Comparison of ENCODE assay signal across 13 cellular contexts in the genomic region with DNA sequence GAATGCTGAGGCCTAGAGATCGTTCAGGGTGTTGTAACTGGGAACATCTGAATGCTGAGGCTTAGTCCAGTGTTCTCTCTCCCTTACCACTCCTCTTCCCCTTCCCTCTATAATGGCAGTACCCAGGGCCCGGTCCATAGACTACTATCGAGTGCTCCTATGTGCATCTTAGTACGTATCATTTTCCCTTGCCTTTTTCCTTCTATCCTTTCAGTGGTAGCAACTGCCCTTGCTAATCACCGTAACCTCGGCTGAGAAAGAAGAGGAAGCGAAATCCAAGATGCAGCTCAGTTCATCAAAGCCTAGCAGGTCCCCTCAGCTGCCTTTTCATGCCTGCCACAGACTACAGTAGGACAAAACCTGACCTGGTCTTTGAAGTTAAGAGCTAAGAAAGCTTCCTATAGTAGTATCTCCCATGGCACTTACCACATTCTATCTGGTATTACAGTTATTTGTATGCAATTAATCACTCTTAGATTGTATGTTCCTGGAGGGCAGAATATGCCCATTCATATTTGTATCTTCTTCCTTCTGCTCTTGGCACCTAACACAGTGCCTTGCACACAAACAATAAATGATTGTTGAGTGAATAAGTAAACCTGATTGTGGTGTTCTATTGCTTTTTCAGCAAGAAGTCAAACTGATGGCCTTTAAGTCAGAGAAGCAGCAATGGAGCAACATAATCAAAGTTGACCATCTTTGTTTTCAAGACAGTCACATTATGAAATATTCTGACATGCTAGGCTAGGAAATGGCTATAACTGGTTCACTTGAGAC. TPM values are rescaled to one million over a fixed set of nuclear protein-coding genes. Genes with fewer than 3 reads are reported as not detected.
DNase-seq lines count a peak whose midpoint lies in the region; ATAC-seq, FAIRE-seq and TF ChIP-seq lines count a peak whose summit lies in the region.
"Had no signal": no experiment of that assay in that cellular context is flagged by ENCODE, and none has a peak within 500 bp of the region (broad histone marks: within the 10 kb centered on the region; RNA-seq: fewer than 3 reads in every experiment).

No MANE protein-coding gene starts in this region.

- peaks cover 12% of the 10 kb centered on the region for H3K4me1 ChIP-seq in OCI-LY3 (ENCODE audit: low read length)
- H3K4me1 ChIP-seq in naive thymus-derived CD4-positive, alpha-beta T cell (ENCODE audit: control insufficient read depth in 2 of 2, insufficient read depth in 2 of 2, low read length in 2 of 2): peaks cover 82 to 84% of the 10 kb centered on the region in 2 donors
- H3K4me1 ChIP-seq: thyroid gland had no signal

- H3K9me3 ChIP-seq in OCI-LY3 (ENCODE audit: insufficient read depth, low read length): no peaks in the 10 kb centered on the region
- no peaks in the 10 kb centered on the region for H3K9me3 ChIP-seq in naive thymus-derived CD4-positive, alpha-beta T cell (ENCODE audit: control insufficient read depth in 2 of 3, low read length in 3 of 3)
- H3K9me3 ChIP-seq: SJSA1, thyroid gland had no signal

- TF ChIP-seq CTCF in OCI-LY3 (IDR thresholded peaks at IDR 0.05; ENCODE audit: low read depth, low read length): no peak
- no peak for TF ChIP-seq CTCF in RWPE1 (conservative IDR thresholded peaks at IDR 0.05; ENCODE audit: low read depth)

- H3K79me2 ChIP-seq in OCI-LY3 (ENCODE audit: low read length): no peaks in the 10 kb centered on the region

- H3K36me3 Mint-ChIP-seq in naive thymus-derived CD4-positive, alpha-beta T cell: peaks cover 7 to 53% (median 18%) of the 10 kb centered on the region in 5 donors

- H3K27me3 Mint-ChIP-seq in naive thymus-derived CD4-positive, alpha-beta T cell: no peaks in the 10 kb centered on the region

- ATAC-seq in GM21723 (IDR thresholded peaks at IDR 0.05; ENCODE audit: unreplicated experiment): peak; percentile 53
- no peak for ATAC-seq in naive thymus-derived CD4-positive, alpha-beta T cell
- no peak for ATAC-seq in HG02642 (IDR thresholded peaks at IDR 0.05; ENCODE audit: poor library complexity, unreplicated experiment)

- peak; percentile 86 for FAIRE-seq in GM18507 (lab: Jason Lieb, UNC)
- FAIRE-seq: G401.6 had no signal

- CTCF ChIA-PET in naive thymus-derived CD4-positive, alpha-beta T cell (lab: Charles Lee): interaction anchor here (0.9 to 1.5 kb wide), 2 partner anchors 21 to 45 kb away, joined by 3 to 9 read pairs; no protein-coding TSS in a partner anchor
- CTCF ChIA-PET in RWPE1 (lab: Yijun Ruan, JAX): no interaction called here

- H3K27ac Mint-ChIP-seq in naive thymus-derived CD4-positive, alpha-beta T cell: peak overlapping the region; percentile 56 to 90 (median 84)

- no peak overlapping the region for H3K9ac ChIP-seq in OCI-LY3 (ENCODE audit: low read length)

- H3K27ac ChIP-seq in OCI-LY3 (ENCODE audit: low read length) (peak overlapping the region; percentile 17; the same call in 1 of the 2 replicates), RWPE1 (no peak overlapping the region)
- peak overlapping the region; percentile 29 for H3K27ac ChIP-seq in naive thymus-derived CD4-positive, alpha-beta T cell (ENCODE audit: low read depth, low read length)
- H3K27ac ChIP-seq: SJSA1, thyroid gland had no signal

- no peaks in the 10 kb centered on the region for H3K9me3 Mint-ChIP-seq in naive thymus-derived CD4-positive, alpha-beta T cell

- H2AFZ ChIP-seq in OCI-LY3 (ENCODE audit: low read depth, low read length): no peak overlapping the region

- peak overlapping the region; percentile 16; the same call in 1 of the 2 replicates for H3K4me2 ChIP-seq in OCI-LY3 (ENCODE audit: low read length)
- H3K4me2 ChIP-seq: smooth muscle cell had no signal

- no peak overlapping the region for H3K4me3 ChIP-seq in OCI-LY3 (ENCODE audit: low read length)
- no peak overlapping the region for H3K4me3 ChIP-seq in naive thymus-derived CD4-positive, alpha-beta T cell (ENCODE audit: low read length)
- H3K4me3 ChIP-seq: SJSA1, smooth muscle cell, thyroid gland had no signal

- POLR2A ChIA-PET in naive thymus-derived CD4-positive, alpha-beta T cell (lab: Charles Lee): interaction anchor here (0.6 to 1.5 kb wide), 5 partner anchors 11 to 55 kb away, joined by 4 to 5 read pairs (median 4); partner anchors contain the start of gene CNIH4
- POLR2A ChIA-PET in RWPE1 (lab: Yijun Ruan, JAX; ENCODE audit: low non-redundant PET): no interaction called here

- H4K20me1 ChIP-seq in OCI-LY3 (ENCODE audit: insufficient read depth, low read length): peaks cover 5% of the 10 kb centered on the region

- peak overlapping the region; percentile 60 to 91 (median 79) for H3K4me3 Mint-ChIP-seq in naive thymus-derived CD4-positive, alpha-beta T cell

- no peaks in the 10 kb centered on the region for H3K27me3 ChIP-seq in OCI-LY3 (ENCODE audit: low read depth, low read length)
- H3K27me3 ChIP-seq in naive thymus-derived CD4-positive, alpha-beta T cell (ENCODE audit: control insufficient read depth in 2 of 2, insufficient read depth in 2 of 2, low read length in 2 of 2): no peaks in the 10 kb centered on the region
- H3K27me3 ChIP-seq: SJSA1, thyroid gland had no signal

- H3K36me3 ChIP-seq in OCI-LY3 (replicated peaks; ENCODE audit: low read depth, low read length): peaks cover 38% of the 10 kb centered on the region
- H3K36me3 ChIP-seq in naive thymus-derived CD4-positive, alpha-beta T cell (ENCODE audit: control insufficient read depth in 2 of 3, insufficient read depth in 3 of 3, low read length in 3 of 3): peaks cover 0 to 5% (median under 1%) of the 10 kb centered on the region in 3 experiments

- DNase-seq in GM18507 (ENCODE audit: extremely low spot score, insufficient read length, low read depth) (no peak), inferior parietal cortex (ENCODE audit: extremely low spot score) (no peak), RWPE1 (ENCODE audit: low spot score) (no peak)
- no peak for DNase-seq in naive thymus-derived CD4-positive, alpha-beta T cell
- no peak for DNase-seq in activated CD4-positive, CD25-positive, alpha-beta regulatory T cell treated with anti-CD3 and anti-CD28 coated beads, Interleukin-2, amount 50 U/mL, for 72 hours
- DNase-seq: activated naive CD4-positive, alpha-beta T cell; thyroid gland had no signal

- peaks cover 77 to 96% (median 91%) of the 10 kb centered on the region in 7 donors for H3K4me1 Mint-ChIP-seq in naive thymus-derived CD4-positive, alpha-beta T cell

- intact Hi-C loops in naive thymus-derived CD4-positive, alpha-beta T cell (cut with micrococcal nuclease): loop anchor here in 1 of 2 donors (5.0 kb wide), 1 partner anchor 197 kb away; the partner anchor contains the start of gene DEGS1

RNA-seq across cellular contexts. Expression of gene CNIH4, which starts 22.4 kb away (rescaled TPM):
- 10 to 100 TPM; 28.1 to 42.0 (median 39.8) TPM for total RNA-seq in naive thymus-derived CD4-positive, alpha-beta T cell
- polyA plus RNA-seq in naive thymus-derived CD4-positive, alpha-beta T cell: 10 to 100 TPM; 29.6 to 44.8 TPM

RNA-seq across cellular contexts. Expression of gene NVL, which starts 49.1 kb away (rescaled TPM):
- total RNA-seq in naive thymus-derived CD4-positive, alpha-beta T cell: 10 to 100 TPM; 23.9 to 48.6 (median 44.7) TPM
- 10 to 100 TPM; 16.1 to 17.7 TPM for polyA plus RNA-seq in naive thymus-derived CD4-positive, alpha-beta T cell

RNA-seq across cellular contexts. Expression of gene WDR26, which starts 55.6 kb away (rescaled TPM):
- 100 to 1,000 TPM in 3 of 5 experiments, 10 to 100 TPM in 2; 80.5 to 164 (median 104) TPM for total RNA-seq in naive thymus-derived CD4-positive, alpha-beta T cell
- polyA plus RNA-seq in naive thymus-derived CD4-positive, alpha-beta T cell: 1 to 10 TPM; 1.7 to 3.1 TPM
